ENCODE assay signal across 16 cellular contexts in the genomic region with DNA sequence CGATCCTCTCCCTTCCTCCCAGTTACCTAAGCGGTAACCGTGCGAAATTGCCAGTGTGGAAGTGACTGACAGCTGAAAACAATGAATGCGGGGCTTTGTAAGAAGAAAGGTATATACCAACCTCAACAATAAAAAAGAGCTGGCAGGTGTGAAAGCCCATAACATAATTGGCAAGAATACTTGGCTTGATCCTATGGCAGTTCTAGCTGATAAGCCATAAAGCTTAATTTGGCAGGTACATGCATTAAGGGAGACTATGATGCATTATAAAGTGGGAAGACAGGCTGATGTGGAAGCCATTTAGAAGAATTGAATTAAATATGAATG.
DNase-seq lines count a peak whose midpoint lies in the region; ATAC-seq and TF ChIP-seq lines count a peak whose summit lies in the region.
"Had no signal": no experiment of that assay in that cellular context is flagged by ENCODE, and none has a peak within 500 bp of the region (broad histone marks: within the 10 kb centered on the region; RNA-seq: fewer than 3 reads in every experiment).

No MANE protein-coding gene starts in this region.

- H3K4me3 Mint-ChIP-seq in memory B cell: no peak overlapping the region
- no peak overlapping the region for H3K4me3 Mint-ChIP-seq in stimulated activated memory B cell treated with anti-CD40 and anti-IgM and Interleukin-4, amounts not matched to agents 10 μg/mL and 1 μg/mL and 100 μg/mL, for 72 hours
- H3K4me3 Mint-ChIP-seq: CD4-positive, alpha-beta memory T cell had no signal

- peak; percentile 24 for TF ChIP-seq CTCF in RWPE2 (IDR thresholded peaks at IDR 0.05; ENCODE audit: poor library complexity, severe bottlenecking)

- no peaks in the 10 kb centered on the region for H3K9me3 ChIP-seq in RWPE2 (ENCODE audit: severe bottlenecking)
- H3K9me3 ChIP-seq: Caco-2, MG63, SK-N-SH had no signal

- ATAC-seq in RWPE2 (ENCODE audit: low read depth): no peak
- no peak for ATAC-seq in memory B cell (ENCODE audit: low read depth)
- ATAC-seq in stimulated activated memory B cell treated with anti-CD40 and anti-IgM and Interleukin-4, amounts not matched to agents 10 μg/mL and 1 μg/mL and 100 μg/mL, for 72 hours: no peak
- ATAC-seq in GM19035 (IDR thresholded peaks at IDR 0.05; ENCODE audit: unreplicated experiment): no peak

- no peaks in the 10 kb centered on the region for H3K27me3 Mint-ChIP-seq in memory B cell
- no peaks in the 10 kb centered on the region for H3K27me3 Mint-ChIP-seq in stimulated activated memory B cell treated with anti-CD40 and anti-IgM and Interleukin-4, amounts not matched to agents 10 μg/mL and 1 μg/mL and 100 μg/mL, for 72 hours
- H3K27me3 Mint-ChIP-seq: CD4-positive, alpha-beta memory T cell had no signal

- peaks cover 43% of the 10 kb centered on the region for H3K36me3 Mint-ChIP-seq in memory B cell
- H3K36me3 Mint-ChIP-seq in stimulated activated memory B cell treated with anti-CD40 and anti-IgM and Interleukin-4, amounts not matched to agents 10 μg/mL and 1 μg/mL and 100 μg/mL, for 72 hours: peaks cover 54% of the 10 kb centered on the region

- no peaks in the 10 kb centered on the region for H3K27me3 ChIP-seq in RWPE2 (ENCODE audit: insufficient read depth, poor library complexity, severe bottlenecking)
- H3K27me3 ChIP-seq: MG63 had no signal

- peak; percentile 37 for DNase-seq in NCI-H187 treated with DMSO at 0.1 percent for 48 hours (lab: John Stamatoyannopoulos, UW)
- DNase-seq in NCI-H187 (lab: John Stamatoyannopoulos, UW): no peak
- DNase-seq in NCI-H128 (lab: John Stamatoyannopoulos, UW; ENCODE audit: unreplicated experiment): peak; percentile 41
- DNase-seq in RWPE2 (ENCODE audit: low spot score): no peak
- DNase-seq in memory B cell (ENCODE audit: low spot score in 2 of 2): no peak
- DNase-seq in caudate nucleus (lab: John Stamatoyannopoulos, UW): no peak
- DNase-seq: Caco-2; CD4-positive, alpha-beta memory T cell; DND-41; HCEC 1CT; KBM-7; T-helper 2 cell had no signal

- H3K9me3 Mint-ChIP-seq in memory B cell: no peaks in the 10 kb centered on the region
- H3K9me3 Mint-ChIP-seq in stimulated activated memory B cell treated with anti-CD40 and anti-IgM and Interleukin-4, amounts not matched to agents 10 μg/mL and 1 μg/mL and 100 μg/mL, for 72 hours: no peaks in the 10 kb centered on the region
- H3K9me3 Mint-ChIP-seq: CD4-positive, alpha-beta memory T cell had no signal

- no peak overlapping the region for H3K27ac ChIP-seq in RWPE2 (ENCODE audit: poor library complexity, severe bottlenecking)
- H3K27ac ChIP-seq in caudate nucleus (ENCODE audit: low read depth, low read length): no peak overlapping the region

- no peak overlapping the region for H3K4me3 ChIP-seq in RWPE2 (ENCODE audit: severe bottlenecking)
- H3K4me3 ChIP-seq: MG63 had no signal

- H3K4me1 ChIP-seq in RWPE2 (ENCODE audit: insufficient read depth, poor library complexity, severe bottlenecking): no peaks in the 10 kb centered on the region
- H3K4me1 ChIP-seq: Caco-2 had no signal

- H3K36me3 ChIP-seq in RWPE2 (ENCODE audit: low read depth): no peaks in the 10 kb centered on the region
- H3K36me3 ChIP-seq: MG63 had no signal

- H3K4me1 Mint-ChIP-seq in memory B cell: no peaks in the 10 kb centered on the region
- no peaks in the 10 kb centered on the region for H3K4me1 Mint-ChIP-seq in stimulated activated memory B cell treated with anti-CD40 and anti-IgM and Interleukin-4, amounts not matched to agents 10 μg/mL and 1 μg/mL and 100 μg/mL, for 72 hours

- peak overlapping the region; percentile 62 for H3K27ac Mint-ChIP-seq in memory B cell
- H3K27ac Mint-ChIP-seq in stimulated activated memory B cell treated with anti-CD40 and anti-IgM and Interleukin-4, amounts not matched to agents 10 μg/mL and 1 μg/mL and 100 μg/mL, for 72 hours: no peak overlapping the region

Comparison
In these comparisons a context has a peak if more than half of its experiments do, and no peak if none do; other contexts are left out.
1. DNase-seq: peak in NCI-H187 treated with DMSO at 0.1 percent for 48 hours (single experiment) and NCI-H128 (single experiment); none in NCI-H187 (0 of 2), RWPE2 (single experiment), memory B cell (0 of 2) and caudate nucleus (0 of 61).